Comparison of ENCODE assay signal across 1 cellular context in genomic region chr13:40445557-40445990, GRCh38.
TF ChIP-seq lines count a peak whose summit lies in the region.

No MANE protein-coding gene starts in this region.

TF ChIP-seq in GM12878, 131 proteins besides CTCF, POLR2A, EP300 and RAD21 (continued from another document and continues in another):
- TF ChIP-seq SPI1 (IDR thresholded peaks at IDR 0.05; ENCODE audit: borderline replicate concordance, insufficient read depth, low read depth, low read length) (peak; percentile 100), ZNF622 (IDR thresholded peaks at IDR 0.05) (no peak), NFXL1 (IDR thresholded peaks at IDR 0.05; ENCODE audit: borderline replicate concordance) (no peak), IRF5 (IDR thresholded peaks at IDR 0.05; ENCODE audit: borderline replicate concordance) (no peak), MYC (IDR thresholded peaks at IDR 0.05; ENCODE audit: insufficient read depth, insufficient read length, insufficient replicate concordance, low read length, severe bottlenecking) (peak; percentile 80), GABPA (IDR thresholded peaks at IDR 0.05; ENCODE audit: low read depth) (peak; percentile 75), IRF4 (IDR thresholded peaks at IDR 0.05; ENCODE audit: low read depth, low read length) (peak; percentile 100), BHLHE40 (IDR thresholded peaks at IDR 0.05; ENCODE audit: borderline replicate concordance in 1 of 2, low read depth in 2 of 2, low read length in 1 of 2) (peak; percentile 91 to 92), ZZZ3 (IDR thresholded peaks at IDR 0.05; ENCODE audit: control insufficient read depth, insufficient read length, low read depth) (no peak), RELA (IDR thresholded peaks at IDR 0.05; ENCODE audit: borderline replicate concordance, partially characterized antibody) (peak; percentile 97), NBN (IDR thresholded peaks at IDR 0.05) (peak; percentile 97), IKZF2 (IDR thresholded peaks at IDR 0.05) (peak; percentile 100), MTA3 (IDR thresholded peaks at IDR 0.05; ENCODE audit: borderline replicate concordance, low read length) (peak; percentile 99; the same call in 1 of the 2 replicates), SREBF1 (IDR thresholded peaks at IDR 0.05; ENCODE audit: low read length) (peak; percentile 93), SRF (IDR thresholded peaks at IDR 0.05; ENCODE audit: low read depth in 2 of 2, low read length in 2 of 2) (peak in 1 of 2 experiments; percentile 73; a peak in 2 of 4 replicates), MXI1 (IDR thresholded peaks at IDR 0.05; ENCODE audit: low read depth, low read length) (peak; percentile 82), IRF3 (IDR thresholded peaks at IDR 0.05) (no peak), KAT2A (conservative IDR thresholded peaks at IDR 0.05; ENCODE audit: control insufficient read depth, low read depth, low read length) (no peak), E2F8 (IDR thresholded peaks at IDR 0.05; ENCODE audit: low read depth, partially characterized antibody) (peak; percentile 49), CHD2 (IDR thresholded peaks at IDR 0.05; ENCODE audit: borderline replicate concordance, low read depth, low read length) (peak; percentile 91), POU2F2 (IDR thresholded peaks at IDR 0.05; ENCODE audit: borderline replicate concordance, low read depth, low read length) (peak; percentile 97), RCOR1 (conservative IDR thresholded peaks at IDR 0.05; ENCODE audit: low read depth, low read length) (peak; percentile 98), ZNF274 (IDR thresholded peaks at IDR 0.05; ENCODE audit: insufficient read depth, insufficient read length) (no peak), STAT3 (IDR thresholded peaks at IDR 0.05; ENCODE audit: low read depth, low read length) (peak; percentile 75; the same call in 1 of the 2 replicates), HDGF (IDR thresholded peaks at IDR 0.05) (no peak), SUZ12 (IDR thresholded peaks at IDR 0.05; ENCODE audit: unreplicated experiment) (no peak), NR2C2 (IDR thresholded peaks at IDR 0.05; ENCODE audit: borderline replicate concordance, control insufficient read depth, insufficient read length, low read depth) (no peak), POLR2AphosphoS5 (IDR thresholded peaks at IDR 0.05; ENCODE audit: low read length) (no peak), PML (IDR thresholded peaks at IDR 0.05; ENCODE audit: low read length) (peak; percentile 82), KLF5 (IDR thresholded peaks at IDR 0.05; ENCODE audit: partially characterized antibody) (peak; percentile 90), ESRRA (IDR thresholded peaks at IDR 0.05; ENCODE audit: low read length) (no peak), RUNX3 (IDR thresholded peaks at IDR 0.05; ENCODE audit: low read length) (peak; percentile 93), E4F1 (IDR thresholded peaks at IDR 0.05; ENCODE audit: borderline replicate concordance, partially characterized antibody) (no peak), BACH1 (IDR thresholded peaks at IDR 0.05; ENCODE audit: borderline replicate concordance) (peak; percentile 99), BCLAF1 (IDR thresholded peaks at IDR 0.05) (no peak), BCL11A (IDR thresholded peaks at IDR 0.05; ENCODE audit: low read depth, low read length) (peak; percentile 100), TARDBP (IDR thresholded peaks at IDR 0.05; ENCODE audit: borderline replicate concordance) (no peak; the same call in none of the 2 replicates)
- TF ChIP-seq, protein P1, sequence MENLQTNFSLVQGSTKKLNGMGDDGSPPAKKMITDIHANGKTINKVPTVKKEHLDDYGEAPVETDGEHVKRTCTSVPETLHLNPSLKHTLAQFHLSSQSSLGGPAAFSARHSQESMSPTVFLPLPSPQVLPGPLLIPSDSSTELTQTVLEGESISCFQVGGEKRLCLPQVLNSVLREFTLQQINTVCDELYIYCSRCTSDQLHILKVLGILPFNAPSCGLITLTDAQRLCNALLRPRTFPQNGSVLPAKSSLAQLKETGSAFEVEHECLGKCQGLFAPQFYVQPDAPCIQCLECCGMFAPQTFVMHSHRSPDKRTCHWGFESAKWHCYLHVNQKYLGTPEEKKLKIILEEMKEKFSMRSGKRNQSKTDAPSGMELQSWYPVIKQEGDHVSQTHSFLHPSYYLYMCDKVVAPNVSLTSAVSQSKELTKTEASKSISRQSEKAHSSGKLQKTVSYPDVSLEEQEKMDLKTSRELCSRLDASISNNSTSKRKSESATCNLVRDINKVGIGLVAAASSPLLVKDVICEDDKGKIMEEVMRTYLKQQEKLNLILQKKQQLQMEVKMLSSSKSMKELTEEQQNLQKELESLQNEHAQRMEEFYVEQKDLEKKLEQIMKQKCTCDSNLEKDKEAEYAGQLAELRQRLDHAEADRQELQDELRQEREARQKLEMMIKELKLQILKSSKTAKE (IDR thresholded peaks at IDR 0.05; ENCODE audit: low read depth, poor library complexity, severe bottlenecking) = peak; percentile 96
- TF ChIP-seq, protein P2, sequence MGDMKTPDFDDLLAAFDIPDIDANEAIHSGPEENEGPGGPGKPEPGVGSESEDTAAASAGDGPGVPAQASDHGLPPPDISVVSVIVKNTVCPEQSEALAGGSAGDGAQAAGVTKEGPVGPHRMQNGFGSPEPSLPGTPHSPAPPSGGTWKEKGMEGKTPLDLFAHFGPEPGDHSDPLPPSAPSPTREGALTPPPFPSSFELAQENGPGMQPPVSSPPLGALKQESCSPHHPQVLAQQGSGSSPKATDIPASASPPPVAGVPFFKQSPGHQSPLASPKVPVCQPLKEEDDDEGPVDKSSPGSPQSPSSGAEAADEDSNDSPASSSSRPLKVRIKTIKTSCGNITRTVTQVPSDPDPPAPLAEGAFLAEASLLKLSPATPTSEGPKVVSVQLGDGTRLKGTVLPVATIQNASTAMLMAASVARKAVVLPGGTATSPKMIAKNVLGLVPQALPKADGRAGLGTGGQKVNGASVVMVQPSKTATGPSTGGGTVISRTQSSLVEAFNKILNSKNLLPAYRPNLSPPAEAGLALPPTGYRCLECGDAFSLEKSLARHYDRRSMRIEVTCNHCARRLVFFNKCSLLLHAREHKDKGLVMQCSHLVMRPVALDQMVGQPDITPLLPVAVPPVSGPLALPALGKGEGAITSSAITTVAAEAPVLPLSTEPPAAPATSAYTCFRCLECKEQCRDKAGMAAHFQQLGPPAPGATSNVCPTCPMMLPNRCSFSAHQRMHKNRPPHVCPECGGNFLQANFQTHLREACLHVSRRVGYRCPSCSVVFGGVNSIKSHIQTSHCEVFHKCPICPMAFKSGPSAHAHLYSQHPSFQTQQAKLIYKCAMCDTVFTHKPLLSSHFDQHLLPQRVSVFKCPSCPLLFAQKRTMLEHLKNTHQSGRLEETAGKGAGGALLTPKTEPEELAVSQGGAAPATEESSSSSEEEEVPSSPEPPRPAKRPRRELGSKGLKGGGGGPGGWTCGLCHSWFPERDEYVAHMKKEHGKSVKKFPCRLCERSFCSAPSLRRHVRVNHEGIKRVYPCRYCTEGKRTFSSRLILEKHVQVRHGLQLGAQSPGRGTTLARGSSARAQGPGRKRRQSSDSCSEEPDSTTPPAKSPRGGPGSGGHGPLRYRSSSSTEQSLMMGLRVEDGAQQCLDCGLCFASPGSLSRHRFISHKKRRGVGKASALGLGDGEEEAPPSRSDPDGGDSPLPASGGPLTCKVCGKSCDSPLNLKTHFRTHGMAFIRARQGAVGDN (IDR thresholded peaks at IDR 0.05) = peak; percentile 71; the same call in 1 of the 2 replicates
- TF ChIP-seq, protein P3, sequence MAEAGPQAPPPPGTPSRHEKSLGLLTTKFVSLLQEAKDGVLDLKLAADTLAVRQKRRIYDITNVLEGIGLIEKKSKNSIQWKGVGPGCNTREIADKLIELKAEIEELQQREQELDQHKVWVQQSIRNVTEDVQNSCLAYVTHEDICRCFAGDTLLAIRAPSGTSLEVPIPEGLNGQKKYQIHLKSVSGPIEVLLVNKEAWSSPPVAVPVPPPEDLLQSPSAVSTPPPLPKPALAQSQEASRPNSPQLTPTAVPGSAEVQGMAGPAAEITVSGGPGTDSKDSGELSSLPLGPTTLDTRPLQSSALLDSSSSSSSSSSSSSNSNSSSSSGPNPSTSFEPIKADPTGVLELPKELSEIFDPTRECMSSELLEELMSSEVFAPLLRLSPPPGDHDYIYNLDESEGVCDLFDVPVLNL (IDR thresholded peaks at IDR 0.05; ENCODE audit: low read depth, low read length) = no peak
